ENCODE assay signal across 1 cellular context in the genomic region with DNA sequence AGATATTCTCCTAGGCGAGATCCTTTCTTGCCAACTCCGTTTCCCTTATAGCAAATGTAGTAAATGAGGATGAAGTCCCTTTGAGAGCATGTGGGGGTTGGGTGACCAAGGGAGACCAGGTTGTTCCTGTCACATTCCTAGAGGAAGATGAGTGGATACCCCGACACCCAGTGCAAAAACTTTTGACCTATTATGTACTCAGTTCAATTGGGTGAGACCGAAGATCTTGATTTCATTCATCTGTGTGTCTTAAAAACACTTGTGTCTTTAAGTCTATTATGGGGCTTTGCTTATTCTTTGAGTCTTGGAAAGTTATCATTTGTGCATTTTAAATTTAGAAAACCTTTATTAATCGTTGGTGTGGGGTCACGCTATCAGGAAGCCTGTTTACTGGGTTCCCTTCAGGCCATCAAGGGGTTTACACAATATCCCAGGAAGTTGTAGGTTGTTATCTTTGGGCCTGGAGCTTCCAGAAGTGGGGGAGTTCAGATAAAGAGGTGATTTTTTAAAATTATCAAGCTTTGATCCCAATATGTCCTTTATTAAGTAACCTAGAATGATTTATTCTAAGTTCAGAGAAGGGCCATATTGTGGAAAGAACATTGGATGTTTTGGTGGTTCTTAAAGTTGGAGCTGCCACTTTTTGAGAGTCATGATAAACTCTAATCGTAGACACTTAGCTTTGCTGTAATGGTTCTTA.
TF ChIP-seq lines count a peak whose summit lies in the region.

No MANE protein-coding gene starts in this region.

TF ChIP-seq in HEK293, 187 proteins besides CTCF, POLR2A, EP300 and RAD21 (continued from another document):
- TF ChIP-seq, protein P1, sequence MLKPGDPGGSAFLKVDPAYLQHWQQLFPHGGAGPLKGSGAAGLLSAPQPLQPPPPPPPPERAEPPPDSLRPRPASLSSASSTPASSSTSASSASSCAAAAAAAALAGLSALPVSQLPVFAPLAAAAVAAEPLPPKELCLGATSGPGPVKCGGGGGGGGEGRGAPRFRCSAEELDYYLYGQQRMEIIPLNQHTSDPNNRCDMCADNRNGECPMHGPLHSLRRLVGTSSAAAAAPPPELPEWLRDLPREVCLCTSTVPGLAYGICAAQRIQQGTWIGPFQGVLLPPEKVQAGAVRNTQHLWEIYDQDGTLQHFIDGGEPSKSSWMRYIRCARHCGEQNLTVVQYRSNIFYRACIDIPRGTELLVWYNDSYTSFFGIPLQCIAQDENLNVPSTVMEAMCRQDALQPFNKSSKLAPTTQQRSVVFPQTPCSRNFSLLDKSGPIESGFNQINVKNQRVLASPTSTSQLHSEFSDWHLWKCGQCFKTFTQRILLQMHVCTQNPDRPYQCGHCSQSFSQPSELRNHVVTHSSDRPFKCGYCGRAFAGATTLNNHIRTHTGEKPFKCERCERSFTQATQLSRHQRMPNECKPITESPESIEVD (tag by site-specific recombination; IDR thresholded peaks at IDR 0.05), result 0 out of 2 replicates have a peak, but pooled peaks have one; percentile 12
- TF ChIP-seq ZNF133 (tag by site-specific recombination; IDR thresholded peaks at IDR 0.05), result no peak
